Comparison of ENCODE assay signal across 1 cellular context in genomic region chr6:44194326-44194725, GRCh38.
TF ChIP-seq lines count a peak whose summit lies in the region.

No MANE protein-coding gene starts in this region.

TF ChIP-seq in H1, 55 proteins besides CTCF, POLR2A, EP300 and RAD21:
- TF ChIP-seq CHD1 (IDR thresholded peaks at IDR 0.05; ENCODE audit: low read depth, low read length) (no peak), RFX5 (IDR thresholded peaks at IDR 0.05; ENCODE audit: borderline replicate concordance, low read depth, low read length) (no peak), SP2 (IDR thresholded peaks at IDR 0.05; ENCODE audit: low read length) (no peak), SIRT6 (IDR thresholded peaks at IDR 0.05; ENCODE audit: low read length) (no peak), RBBP5 (IDR thresholded peaks at IDR 0.05; ENCODE audit: borderline replicate concordance, low read depth, low read length) (no peak), CBX5 (IDR thresholded peaks at IDR 0.05; ENCODE audit: low read depth, low read length) (no peak), FOSL1 (IDR thresholded peaks at IDR 0.05; ENCODE audit: insufficient read depth, low read depth, low read length) (no peak), CHD2 (IDR thresholded peaks at IDR 0.05; ENCODE audit: low read length) (no peak), TAF7 (optimal IDR thresholded peaks at IDR 0.05; ENCODE audit: borderline replicate concordance, low read depth, low read length) (no peak), CEBPB (IDR thresholded peaks at IDR 0.05; ENCODE audit: low read depth, low read length) (no peak), EGR1 (IDR thresholded peaks at IDR 0.05; ENCODE audit: borderline replicate concordance, low read depth, low read length) (no peak), E2F6 (IDR thresholded peaks at IDR 0.05) (no peak), POU5F1 (IDR thresholded peaks at IDR 0.05; ENCODE audit: low read depth, low read length) (no peak), SP4 (IDR thresholded peaks at IDR 0.05; ENCODE audit: low read length) (no peak), TAF1 (IDR thresholded peaks at IDR 0.05; ENCODE audit: low read depth, low read length) (no peak)
